8 cellular contexts compared by ENCODE assay signal in genomic region chr19:15222738-15223648, GRCh38. TPM values are rescaled to one million over a fixed set of nuclear protein-coding genes. Genes with fewer than 3 reads are reported as not detected.
A peak's percentile ranks its signal among the peaks of the same experiment; 100 is the strongest.
DNase-seq lines count a peak whose midpoint lies in the region; TF ChIP-seq lines count a peak whose summit lies in the region.

No MANE protein-coding gene starts in this region.

- peaks cover 2% of the 10 kb centered on the region for H3K36me3 Mint-ChIP-seq in activated naive CD4-positive, alpha-beta T cell treated with anti-CD3 and anti-CD28 coated beads, Interleukin-2, amount 50 U/mL, for 24 hours

- DNase-seq in D341Med (ENCODE audit: low spot score) (peak; percentile 99), H4 (ENCODE audit: low spot score) (peak; percentile 92), NAMALWA (ENCODE audit: low spot score) (peak; percentile 94), SK-N-MC (ENCODE audit: low read depth, low spot score) (peak; percentile 56), globus pallidus (ENCODE audit: low spot score) (peak; percentile 91)

- H3K4me3 ChIP-seq in SK-N-MC, result peak overlapping the region; percentile 75
- H3K4me3 ChIP-seq in neutrophil (ENCODE audit: low read depth in 1 of 2, low read length in 1 of 2), result peak overlapping the region; percentile 55 to 57
- peak overlapping the region in 4 of 5 donors; percentile 59 to 78 (median 74) for H3K4me3 ChIP-seq in subcutaneous abdominal adipose tissue (ENCODE audit: low read depth in 1 of 5, low read length in 5 of 5)

- TF ChIP-seq CTCF in neutrophil (IDR thresholded peaks at IDR 0.05), result no peak

- H3K4me1 ChIP-seq in neutrophil (ENCODE audit: control insufficient read depth in 1 of 2, insufficient read depth in 1 of 2, low read depth in 1 of 2, low read length in 1 of 2), result peaks cover 14 to 16% of the 10 kb centered on the region in 2 experiments
- peaks cover 5 to 18% (median 18%) of the 10 kb centered on the region in 5 donors for H3K4me1 ChIP-seq in subcutaneous abdominal adipose tissue (ENCODE audit: control insufficient read depth in 5 of 5, insufficient read depth in 5 of 5, low read length in 5 of 5)

- H3K9me3 Mint-ChIP-seq in activated naive CD4-positive, alpha-beta T cell treated with anti-CD3 and anti-CD28 coated beads, Interleukin-2, amount 50 U/mL, for 24 hours, result no peaks in the 10 kb centered on the region

- H3K36me3 ChIP-seq in SK-N-MC (ENCODE audit: insufficient read depth, low read length), result no peaks in the 10 kb centered on the region
- no peaks in the 10 kb centered on the region for H3K36me3 ChIP-seq in neutrophil
- H3K36me3 ChIP-seq in subcutaneous abdominal adipose tissue (ENCODE audit: control insufficient read depth in 5 of 5, insufficient read depth in 5 of 5, low read length in 5 of 5), result no peaks in the 10 kb centered on the region

- no peak overlapping the region for H3K27ac Mint-ChIP-seq in activated naive CD4-positive, alpha-beta T cell treated with anti-CD3 and anti-CD28 coated beads, Interleukin-2, amount 50 U/mL, for 24 hours

- H3K9me3 ChIP-seq in SK-N-MC (ENCODE audit: low read depth, low read length) (no peaks in the 10 kb centered on the region), neutrophil (no peaks in the 10 kb centered on the region), subcutaneous abdominal adipose tissue (ENCODE audit: control insufficient read depth in 5 of 5, low read length in 5 of 5) (no peaks in the 10 kb centered on the region)

- H3K9ac ChIP-seq in SK-N-MC (ENCODE audit: insufficient read length) (no peak overlapping the region), subcutaneous abdominal adipose tissue (ENCODE audit: low read length in 5 of 5) (peak overlapping the region in 4 of 5 donors; percentile 33 to 71 (median 54))

- H3K27me3 Mint-ChIP-seq in activated naive CD4-positive, alpha-beta T cell treated with anti-CD3 and anti-CD28 coated beads, Interleukin-2, amount 50 U/mL, for 24 hours, result peaks cover 15% of the 10 kb centered on the region

- H3K4me3 Mint-ChIP-seq in activated naive CD4-positive, alpha-beta T cell treated with anti-CD3 and anti-CD28 coated beads, Interleukin-2, amount 50 U/mL, for 24 hours, result peak overlapping the region; percentile 86

- H3K27ac ChIP-seq in SK-N-MC, result no peak overlapping the region
- H3K27ac ChIP-seq in neutrophil, result peak overlapping the region; percentile 5
- H3K27ac ChIP-seq in subcutaneous abdominal adipose tissue (ENCODE audit: low read depth, low read length), result peak overlapping the region; percentile 30

- H3K4me1 Mint-ChIP-seq in activated naive CD4-positive, alpha-beta T cell treated with anti-CD3 and anti-CD28 coated beads, Interleukin-2, amount 50 U/mL, for 24 hours, result peaks cover 17% of the 10 kb centered on the region

- H3K27me3 ChIP-seq in neutrophil (peaks cover 84% of the 10 kb centered on the region), subcutaneous abdominal adipose tissue (ENCODE audit: control insufficient read depth in 5 of 5, insufficient read depth in 4 of 5, low read length in 5 of 5) (no peaks in the 10 kb centered on the region)

RNA-seq across cellular contexts. Expression of gene EPHX3, which starts 9.3 kb away (rescaled TPM):
- 0.43 TPM in 1 of 2 replicates, not detected in the other for total RNA-seq in H4 (2014; rRNA removed; shearing (Covaris generic))

RNA-seq across cellular contexts. Expression of gene NOTCH3, which starts 22.2 kb away (rescaled TPM):
- 1.1 and 1.5 TPM in 2 replicates for total RNA-seq in H4 (2014; rRNA removed; shearing (Covaris generic))
